In genomic region chr3:15398731-15399133, GRCh38 we compare ENCODE assay signal across 8 cellular contexts. TPM values are rescaled to one million over a fixed set of nuclear protein-coding genes. Genes with fewer than 3 reads are reported as not detected.
DNase-seq lines count a peak whose midpoint lies in the region; ATAC-seq, FAIRE-seq and TF ChIP-seq lines count a peak whose summit lies in the region.
"Not testable (repeated sequence)": the region's sequence is repeated elsewhere in the genome, so short reads cannot be mapped to it uniquely, and the experiment has no call there.

No MANE protein-coding gene starts in this region.

- H3K9me3 ChIP-seq in cardiac muscle cell (ENCODE audit: low read depth); psoas muscle: not testable (repeated sequence)

- TF ChIP-seq CTCF in GM12864 (IDR thresholded peaks at IDR 0.05; ENCODE audit: low read depth, low read length, missing control alignments), result peak; percentile 43
- TF ChIP-seq CTCF in bronchial epithelial cell (IDR thresholded peaks at IDR 0.05; ENCODE audit: insufficient read depth, low read length, severe bottlenecking), result peak; percentile 25
- peak; percentile 35 for TF ChIP-seq CTCF in cardiac muscle cell (IDR thresholded peaks at IDR 0.05; ENCODE audit: low read depth, low read length)
- TF ChIP-seq CTCF in psoas muscle (IDR thresholded peaks at IDR 0.05), result peak; percentile 19

- 92 to 96% (median 96%) methylated on average over 3 of the region's 3 CpGs for WGBS in psoas muscle, 3 donors

- ATAC-seq in SK-N-SH treated with all-trans-retinoic acid at 6 μM for 48 hours, result peak; percentile 80
- not testable (repeated sequence) for ATAC-seq in psoas muscle

- intact Hi-C loops in psoas muscle (cut with DNase I), result not testable (repeated sequence)

- not testable (repeated sequence) for H3K27me3 ChIP-seq in bronchial epithelial cell (ENCODE audit: control insufficient read depth, insufficient read depth, low read length); cardiac muscle cell; psoas muscle (ENCODE audit: insufficient read depth in 3 of 3, low read length in 2 of 3)

- not testable (repeated sequence) for H3K27ac ChIP-seq in cardiac muscle cell, psoas muscle

- not testable (repeated sequence) for FAIRE-seq in bronchial epithelial cell (lab: Jason Lieb, UNC)

- H3K4me3 ChIP-seq in GM12864 (ENCODE audit: low read depth, low read length); Jurkat, Clone E6-1 (ENCODE audit: low read length); bronchial epithelial cell (ENCODE audit: low read depth, low read length); cardiac muscle cell; psoas muscle: not testable (repeated sequence)

- H3K36me3 ChIP-seq in bronchial epithelial cell (ENCODE audit: control insufficient read depth, insufficient read depth, low read length); cardiac muscle cell; psoas muscle (ENCODE audit: insufficient read depth in 1 of 2, low read depth in 1 of 2): not testable (repeated sequence)

- DNase-seq in AML-193 (lab: John Stamatoyannopoulos, UW) (peak; percentile 7 to 20), NCI-H446 (lab: John Stamatoyannopoulos, UW) (peak; percentile 13 to 43), bronchial epithelial cell (ENCODE audit: low read depth) (peak; percentile 26), cardiac muscle cell (ENCODE audit: low read depth in 1 of 2, low spot score in 1 of 2) (peak; percentile 18 to 49)
- DNase-seq in GM12864 (ENCODE audit: low read depth); psoas muscle: not testable (repeated sequence)
- DNase-seq in Jurkat, Clone E6-1 (ENCODE audit: low read depth, low spot score), result peak; percentile 28

- H3K4me1 ChIP-seq in cardiac muscle cell (ENCODE audit: low read depth); psoas muscle: not testable (repeated sequence)

TF ChIP-seq in SK-N-SH treated with all-trans-retinoic acid at 6 μM for 48 hours, 23 proteins besides CTCF, POLR2A, EP300 and RAD21:
- 0 out of 2 replicates have a peak, but pooled peaks have one; percentile 35 for TF ChIP-seq ZFP3 (CRISPR knock-in tag; IDR thresholded peaks at IDR 0.05)

RNA-seq across cellular contexts. Expression of gene METTL6, which starts 28.6 kb away (rescaled TPM):
- polyA plus RNA-seq in Jurkat, Clone E6-1 (2012; ENCODE audit: insufficient read depth, insufficient read length), result 25.9 TPM
- total RNA-seq in bronchial epithelial cell (41.3 TPM in 2 replicates), cardiac muscle cell (17.1 and 21.1 TPM in 2 replicates), psoas muscle (1 to 10 TPM; 7.5 to 8.3 (median 8.1) TPM)
- polyA plus RNA-seq in cardiac muscle cell (19.7 and 26.2 TPM in 2 replicates), psoas muscle (10 to 100 TPM in 2 of 3 donors, 1 to 10 TPM in 1; 6.5 to 18.5 (median 14.3) TPM)

RNA-seq across cellular contexts. Expression of gene EAF1, which starts 28.7 kb away (rescaled TPM):
- 20.9 TPM for polyA plus RNA-seq in Jurkat, Clone E6-1 (2012; ENCODE audit: insufficient read depth, insufficient read length)
- 34.0 and 34.2 TPM in 2 replicates for total RNA-seq in bronchial epithelial cell
- 13.2 and 20.9 TPM in 2 replicates for total RNA-seq in cardiac muscle cell
- 8.7 and 12.7 TPM in 2 replicates for polyA plus RNA-seq in cardiac muscle cell
- total RNA-seq in psoas muscle, result 10 to 100 TPM in 2 of 4 donors, 1 to 10 TPM in 2; 9.3 to 16.0 (median 9.8) TPM
- polyA plus RNA-seq in psoas muscle, result 10 to 100 TPM in 1 of 3 donors, 1 to 10 TPM in 2; 5.0 to 17.9 (median 9.1) TPM
